Comparison of ENCODE assay signal across 1 cellular context in the genomic region with DNA sequence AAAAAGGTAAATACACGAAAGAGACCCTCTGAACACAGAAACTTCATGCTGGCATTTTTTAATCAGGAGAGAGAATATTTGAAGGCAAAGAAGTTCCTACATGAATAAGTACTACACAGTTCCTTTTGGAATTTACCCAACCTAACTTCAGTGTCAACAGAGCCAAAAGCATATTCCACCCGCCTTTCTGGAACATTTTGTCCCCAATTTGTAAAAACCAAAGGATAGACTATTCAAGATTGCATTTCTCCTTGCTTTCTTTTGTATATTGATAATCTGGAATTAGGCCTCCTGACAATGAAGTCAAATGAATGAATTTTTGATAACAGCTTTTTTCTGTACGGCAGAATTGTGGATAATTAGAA.
TF ChIP-seq lines count a peak whose summit lies in the region.

No MANE protein-coding gene starts in this region.

TF ChIP-seq in GM23338, 12 proteins besides CTCF, POLR2A, EP300 and RAD21 (continued from another document):
- TF ChIP-seq, protein P1, sequence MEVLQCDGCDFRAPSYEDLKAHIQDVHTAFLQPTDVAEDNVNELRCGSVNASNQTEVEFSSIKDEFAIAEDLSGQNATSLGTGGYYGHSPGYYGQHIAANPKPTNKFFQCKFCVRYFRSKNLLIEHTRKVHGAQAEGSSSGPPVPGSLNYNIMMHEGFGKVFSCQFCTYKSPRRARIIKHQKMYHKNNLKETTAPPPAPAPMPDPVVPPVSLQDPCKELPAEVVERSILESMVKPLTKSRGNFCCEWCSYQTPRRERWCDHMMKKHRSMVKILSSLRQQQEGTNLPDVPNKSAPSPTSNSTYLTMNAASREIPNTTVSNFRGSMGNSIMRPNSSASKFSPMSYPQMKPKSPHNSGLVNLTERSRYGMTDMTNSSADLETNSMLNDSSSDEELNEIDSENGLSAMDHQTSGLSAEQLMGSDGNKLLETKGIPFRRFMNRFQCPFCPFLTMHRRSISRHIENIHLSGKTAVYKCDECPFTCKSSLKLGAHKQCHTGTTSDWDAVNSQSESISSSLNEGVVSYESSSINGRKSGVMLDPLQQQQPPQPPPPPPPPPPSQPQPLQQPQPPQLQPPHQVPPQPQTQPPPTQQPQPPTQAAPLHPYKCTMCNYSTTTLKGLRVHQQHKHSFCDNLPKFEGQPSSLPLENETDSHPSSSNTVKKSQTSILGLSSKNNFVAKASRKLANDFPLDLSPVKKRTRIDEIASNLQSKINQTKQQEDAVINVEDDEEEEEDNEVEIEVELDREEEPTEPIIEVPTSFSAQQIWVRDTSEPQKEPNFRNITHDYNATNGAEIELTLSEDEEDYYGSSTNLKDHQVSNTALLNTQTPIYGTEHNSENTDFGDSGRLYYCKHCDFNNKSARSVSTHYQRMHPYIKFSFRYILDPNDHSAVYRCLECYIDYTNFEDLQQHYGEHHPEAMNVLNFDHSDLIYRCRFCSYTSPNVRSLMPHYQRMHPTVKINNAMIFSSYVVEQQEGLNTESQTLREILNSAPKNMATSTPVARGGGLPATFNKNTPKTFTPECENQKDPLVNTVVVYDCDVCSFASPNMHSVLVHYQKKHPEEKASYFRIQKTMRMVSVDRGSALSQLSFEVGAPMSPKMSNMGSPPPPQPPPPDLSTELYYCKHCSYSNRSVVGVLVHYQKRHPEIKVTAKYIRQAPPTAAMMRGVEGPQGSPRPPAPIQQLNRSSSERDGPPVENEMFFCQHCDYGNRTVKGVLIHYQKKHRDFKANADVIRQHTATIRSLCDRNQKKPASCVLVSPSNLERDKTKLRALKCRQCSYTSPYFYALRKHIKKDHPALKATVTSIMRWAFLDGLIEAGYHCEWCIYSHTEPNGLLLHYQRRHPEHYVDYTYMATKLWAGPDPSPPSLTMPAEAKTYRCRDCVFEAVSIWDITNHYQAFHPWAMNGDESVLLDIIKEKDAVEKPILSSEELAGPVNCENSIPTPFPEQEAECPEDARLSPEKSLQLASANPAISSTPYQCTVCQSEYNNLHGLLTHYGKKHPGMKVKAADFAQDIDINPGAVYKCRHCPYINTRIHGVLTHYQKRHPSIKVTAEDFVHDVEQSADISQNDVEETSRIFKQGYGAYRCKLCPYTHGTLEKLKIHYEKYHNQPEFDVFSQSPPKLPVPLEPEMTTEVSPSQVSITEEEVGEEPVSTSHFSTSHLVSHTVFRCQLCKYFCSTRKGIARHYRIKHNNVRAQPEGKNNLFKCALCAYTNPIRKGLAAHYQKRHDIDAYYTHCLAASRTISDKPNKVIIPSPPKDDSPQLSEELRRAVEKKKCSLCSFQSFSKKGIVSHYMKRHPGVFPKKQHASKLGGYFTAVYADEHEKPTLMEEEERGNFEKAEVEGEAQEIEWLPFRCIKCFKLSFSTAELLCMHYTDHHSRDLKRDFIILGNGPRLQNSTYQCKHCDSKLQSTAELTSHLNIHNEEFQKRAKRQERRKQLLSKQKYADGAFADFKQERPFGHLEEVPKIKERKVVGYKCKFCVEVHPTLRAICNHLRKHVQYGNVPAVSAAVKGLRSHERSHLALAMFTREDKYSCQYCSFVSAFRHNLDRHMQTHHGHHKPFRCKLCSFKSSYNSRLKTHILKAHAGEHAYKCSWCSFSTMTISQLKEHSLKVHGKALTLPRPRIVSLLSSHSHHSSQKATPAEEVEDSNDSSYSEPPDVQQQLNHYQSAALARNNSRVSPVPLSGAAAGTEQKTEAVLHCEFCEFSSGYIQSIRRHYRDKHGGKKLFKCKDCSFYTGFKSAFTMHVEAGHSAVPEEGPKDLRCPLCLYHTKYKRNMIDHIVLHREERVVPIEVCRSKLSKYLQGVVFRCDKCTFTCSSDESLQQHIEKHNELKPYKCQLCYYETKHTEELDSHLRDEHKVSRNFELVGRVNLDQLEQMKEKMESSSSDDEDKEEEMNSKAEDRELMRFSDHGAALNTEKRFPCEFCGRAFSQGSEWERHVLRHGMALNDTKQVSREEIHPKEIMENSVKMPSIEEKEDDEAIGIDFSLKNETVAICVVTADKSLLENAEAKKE (CRISPR knock-in tag; IDR thresholded peaks at IDR 0.05): no peak
- TF ChIP-seq JUNB (IDR thresholded peaks at IDR 0.05; ENCODE audit: unreplicated experiment): no peak
- no peak for TF ChIP-seq ZNF331 (CRISPR knock-in tag; IDR thresholded peaks at IDR 0.05; ENCODE audit: low read depth)
